In genomic region chr11:101336858-101337257, GRCh38 we compare ENCODE assay signal across 31 cellular contexts.
A peak's percentile ranks its signal among the peaks of the same experiment; 100 is the strongest.
DNase-seq lines count a peak whose midpoint lies in the region; ATAC-seq and FAIRE-seq lines count a peak whose summit lies in the region.
"Had no signal": no experiment of that assay in that cellular context is flagged by ENCODE, and none has a peak within 500 bp of the region (broad histone marks: within the 10 kb centered on the region; RNA-seq: fewer than 3 reads in every experiment).

No MANE protein-coding gene starts in this region.

- no peaks in the 10 kb centered on the region for H3K9me3 ChIP-seq in SJCRH30 (replicated peaks)
- H3K9me3 ChIP-seq: colonic mucosa, SK-N-SH, thoracic aorta had no signal

- no peaks in the 10 kb centered on the region for H3K27me3 Mint-ChIP-seq in activated T-helper 1 cell treated with anti-CD3 and anti-CD28 coated beads, Interleukin-12 subunit alpha, Interleukin-12 subunit beta, Interleukin-2, Interleukin-4 antibody, amounts not matched to agents 30 ng/mL and 10 ng/mL and 1 ng/mL, durations not matched to agents 14 hours and 24 hours and 36 hours (ENCODE audit: insufficient read depth)
- H3K27me3 Mint-ChIP-seq: activated naive CD8-positive, alpha-beta T cell; CD4-positive, alpha-beta memory T cell; naive thymus-derived CD8-positive, alpha-beta T cell had no signal

- H3K27ac Mint-ChIP-seq in activated T-helper 1 cell treated with anti-CD3 and anti-CD28 coated beads, Interleukin-12 subunit alpha, Interleukin-12 subunit beta, Interleukin-2, Interleukin-4 antibody, amounts not matched to agents 30 ng/mL and 10 ng/mL and 1 ng/mL, durations not matched to agents 14 hours and 24 hours and 36 hours, result no peak overlapping the region
- H3K27ac Mint-ChIP-seq: activated CD8-positive, alpha-beta T cell treated with anti-CD3 and anti-CD28 coated beads, Interleukin-2, amount 10 ng/mL, durations not matched to agents 7 days and 5 days; activated naive CD8-positive, alpha-beta T cell; CD4-positive, alpha-beta memory T cell; naive thymus-derived CD8-positive, alpha-beta T cell had no signal

- H3K36me3 ChIP-seq in SJCRH30, result no peaks in the 10 kb centered on the region
- H3K36me3 ChIP-seq: cardiac muscle cell, colonic mucosa, thoracic aorta had no signal

- H3K4me1 Mint-ChIP-seq in activated T-helper 1 cell treated with anti-CD3 and anti-CD28 coated beads, Interleukin-12 subunit alpha, Interleukin-12 subunit beta, Interleukin-2, Interleukin-4 antibody, amounts not matched to agents 30 ng/mL and 10 ng/mL and 1 ng/mL, durations not matched to agents 14 hours and 24 hours and 36 hours (ENCODE audit: low read depth), result no peaks in the 10 kb centered on the region
- H3K4me1 Mint-ChIP-seq: CD4-positive, alpha-beta memory T cell; naive thymus-derived CD8-positive, alpha-beta T cell had no signal

- H3K4me3 Mint-ChIP-seq in activated T-helper 1 cell treated with anti-CD3 and anti-CD28 coated beads, Interleukin-12 subunit alpha, Interleukin-12 subunit beta, Interleukin-2, Interleukin-4 antibody, amounts not matched to agents 30 ng/mL and 10 ng/mL and 1 ng/mL, durations not matched to agents 14 hours and 24 hours and 36 hours, result no peak overlapping the region
- H3K4me3 Mint-ChIP-seq: activated CD8-positive, alpha-beta T cell treated with anti-CD3 and anti-CD28 coated beads, Interleukin-2, amount 10 ng/mL, durations not matched to agents 7 days and 5 days; activated naive CD8-positive, alpha-beta T cell; CD4-positive, alpha-beta memory T cell; naive thymus-derived CD8-positive, alpha-beta T cell had no signal

- peak; percentile 94 for FAIRE-seq in islet of Langerhans (lab: Jason Lieb, UNC)
- FAIRE-seq: A204.1, GM19239, K562 had no signal

- H3K27me3 ChIP-seq in SJCRH30, result no peaks in the 10 kb centered on the region
- H3K27me3 ChIP-seq: cardiac muscle cell, colonic mucosa had no signal

- peaks cover 4% of the 10 kb centered on the region; the same call in 1 of the 2 replicates for H3K4me1 ChIP-seq in SJCRH30
- H3K4me1 ChIP-seq: colonic mucosa had no signal

- DNase-seq in DMS79 (lab: John Stamatoyannopoulos, UW) (peak; percentile 16), NCI-H187 treated with DMSO at 0.1 percent for 48 hours (lab: John Stamatoyannopoulos, UW) (peak; percentile 94), NCI-H748 treated with DMSO at 0.1 percent for 48 hours (lab: John Stamatoyannopoulos, UW) (peak; percentile 70), SJCRH30 (no peak), dedifferentiated amniotic fluid mesenchymal stem cell (ENCODE audit: extremely low spot score) (no peak)
- no peak for DNase-seq in activated T-helper 1 cell treated with anti-CD3 and anti-CD28 coated beads, Interleukin-12 subunit alpha, Interleukin-12 subunit beta, Interleukin-2, Interleukin-4 antibody, amounts not matched to agents 30 ng/mL and 10 ng/mL and 1 ng/mL, durations not matched to agents 14 hours and 24 hours and 36 hours (ENCODE audit: low spot score)
- DNase-seq: activated CD8-positive, alpha-beta T cell treated with anti-CD3 and anti-CD28 coated beads, Interleukin-2, amount 10 ng/mL, durations not matched to agents 7 days and 5 days; AML-193; aorta; CD4-positive, alpha-beta memory T cell; colonic mucosa; effector memory CD4-positive, alpha-beta T cell; GDM1; HCEC 1CT; head of caudate nucleus; left colon; midbrain; naive thymus-derived CD8-positive, alpha-beta T cell; NCI-H1436; SK-N-SH; stimulated activated naive CD8-positive, alpha-beta T cell treated with anti-CD3 and anti-CD28 coated beads, Interleukin-15, Interleukin-2, amounts not matched to agents 100 U/mL and 50 U/mL, for 24 hours; T-helper 2 cell had no signal

- H3K4me3 ChIP-seq in SJCRH30, result no peak overlapping the region
- H3K4me3 ChIP-seq: cardiac muscle cell, colonic mucosa, K562, skin epidermis, thoracic aorta had no signal

- H3K9me3 Mint-ChIP-seq in activated T-helper 1 cell treated with anti-CD3 and anti-CD28 coated beads, Interleukin-12 subunit alpha, Interleukin-12 subunit beta, Interleukin-2, Interleukin-4 antibody, amounts not matched to agents 30 ng/mL and 10 ng/mL and 1 ng/mL, durations not matched to agents 14 hours and 24 hours and 36 hours, result no peaks in the 10 kb centered on the region

- ATAC-seq in HG03571 (IDR thresholded peaks at IDR 0.05; ENCODE audit: unreplicated experiment), result no peak
- ATAC-seq: activated CD8-positive, alpha-beta T cell treated with anti-CD3 and anti-CD28 coated beads, Interleukin-2, amount 10 ng/mL, durations not matched to agents 7 days and 5 days; K562; left colon; naive thymus-derived CD8-positive, alpha-beta T cell; stimulated activated naive CD8-positive, alpha-beta T cell treated with anti-CD3 and anti-CD28 coated beads, Interleukin-15, Interleukin-2, amounts not matched to agents 100 U/mL and 50 U/mL, for 24 hours had no signal

- intact Hi-C loops in activated T-helper 1 cell treated with anti-CD3 and anti-CD28 coated beads, Interleukin-12 subunit alpha, Interleukin-12 subunit beta, Interleukin-2, Interleukin-4 antibody, amounts not matched to agents 30 ng/mL and 10 ng/mL and 1 ng/mL, durations not matched to agents 14 hours and 24 hours and 36 hours (cut with micrococcal nuclease), result no loop called here

- H3K36me3 Mint-ChIP-seq in activated T-helper 1 cell treated with anti-CD3 and anti-CD28 coated beads, Interleukin-12 subunit alpha, Interleukin-12 subunit beta, Interleukin-2, Interleukin-4 antibody, amounts not matched to agents 30 ng/mL and 10 ng/mL and 1 ng/mL, durations not matched to agents 14 hours and 24 hours and 36 hours (ENCODE audit: low read depth), result no peaks in the 10 kb centered on the region
- H3K36me3 Mint-ChIP-seq: activated naive CD8-positive, alpha-beta T cell; CD4-positive, alpha-beta memory T cell; naive thymus-derived CD8-positive, alpha-beta T cell had no signal

- no peak overlapping the region for H3K27ac ChIP-seq in SJCRH30
- H3K27ac ChIP-seq: cardiac muscle cell, colonic mucosa, skin epidermis had no signal

Comparison
In these comparisons a context has a peak if more than half of its experiments do, and no peak if none do; other contexts are left out.
1. DNase-seq: peak in DMS79 (single experiment), NCI-H187 treated with DMSO at 0.1 percent for 48 hours (single experiment) and NCI-H748 treated with DMSO at 0.1 percent for 48 hours (single experiment); none in SJCRH30 (0 of 2), activated T-helper 1 cell treated with anti-CD3 and anti-CD28 coated beads, Interleukin-12 subunit alpha, Interleukin-12 subunit beta, Interleukin-2, Interleukin-4 antibody, amounts not matched to agents 30 ng/mL and 10 ng/mL and 1 ng/mL, durations not matched to agents 14 hours and 24 hours and 36 hours (single experiment) and dedifferentiated amniotic fluid mesenchymal stem cell (single experiment).